In genomic region chr5:122076669-122077450, GRCh38 we compare ENCODE assay signal across 8 cellular contexts. TPM values are rescaled to one million over a fixed set of nuclear protein-coding genes. Genes with fewer than 3 reads are reported as not detected.
DNase-seq lines count a peak whose midpoint lies in the region; ATAC-seq lines count a peak whose summit lies in the region.

No MANE protein-coding gene starts in this region.

- peak overlapping the region; percentile 68 for H3K4me3 Mint-ChIP-seq in T-helper 1 cell treated with Interleukin-12 subunit alpha and Interleukin-12 subunit beta and Interleukin-4 antibody, amounts not matched to agents 30 μg/mL and 1 μg/mL, for 36 hours

- no peak overlapping the region for H3K27ac Mint-ChIP-seq in T-helper 1 cell treated with Interleukin-12 subunit alpha and Interleukin-12 subunit beta and Interleukin-4 antibody, amounts not matched to agents 30 μg/mL and 1 μg/mL, for 36 hours

- peaks cover 2% of the 10 kb centered on the region for H3K36me3 Mint-ChIP-seq in T-helper 1 cell treated with Interleukin-12 subunit alpha and Interleukin-12 subunit beta and Interleukin-4 antibody, amounts not matched to agents 30 μg/mL and 1 μg/mL, for 36 hours (ENCODE audit: low read depth)

- H3K27me3 Mint-ChIP-seq in T-helper 1 cell treated with Interleukin-12 subunit alpha and Interleukin-12 subunit beta and Interleukin-4 antibody, amounts not matched to agents 30 μg/mL and 1 μg/mL, for 36 hours (ENCODE audit: low read depth), result peaks cover 75% of the 10 kb centered on the region

- DNase-seq in COLO829 (ENCODE audit: low spot score) (peak; percentile 14), LoVo (ENCODE audit: low spot score) (peak; percentile 62), dermis microvascular lymphatic vessel endothelial cell (ENCODE audit: low read depth in 2 of 2) (peak; percentile 57 to 81), left lobe of liver (ENCODE audit: low spot score) (peak; percentile 61)
- peak; percentile 26 to 52 for DNase-seq in stimulated activated CD4-positive, alpha-beta T cell treated with anti-CD3 and anti-CD28 coated beads, Interleukin-15, amount 100 ng/mL, for 48 hours (ENCODE audit: low read depth in 2 of 2)

- no peaks in the 10 kb centered on the region for H3K9me3 Mint-ChIP-seq in T-helper 1 cell treated with Interleukin-12 subunit alpha and Interleukin-12 subunit beta and Interleukin-4 antibody, amounts not matched to agents 30 μg/mL and 1 μg/mL, for 36 hours

- H3K4me1 Mint-ChIP-seq in T-helper 1 cell treated with Interleukin-12 subunit alpha and Interleukin-12 subunit beta and Interleukin-4 antibody, amounts not matched to agents 30 μg/mL and 1 μg/mL, for 36 hours (ENCODE audit: low read depth), result peaks cover 13% of the 10 kb centered on the region

- peak; percentile 58 for ATAC-seq in GM21367 (IDR thresholded peaks at IDR 0.05; ENCODE audit: unreplicated experiment)
- peak; percentile 72 for ATAC-seq in left lobe of liver
- no peak for ATAC-seq in GM18870 (IDR thresholded peaks at IDR 0.05; ENCODE audit: unreplicated experiment)

RNA-seq across cellular contexts. Expression of gene LOX, which starts 1.2 kb away (rescaled TPM):
- total RNA-seq in dermis microvascular lymphatic vessel endothelial cell, result 52.9 and 75.7 TPM in 2 replicates
- total RNA-seq in left lobe of liver, result 2.1 TPM

RNA-seq across cellular contexts. Expression of gene ZNF474, which starts 52.5 kb away (rescaled TPM):
- under 0.01 and 0.25 TPM in 2 replicates for total RNA-seq in dermis microvascular lymphatic vessel endothelial cell
- 0.13 TPM for total RNA-seq in left lobe of liver

Comparison
In these comparisons a context has a peak if more than half of its experiments do, and no peak if none do; other contexts are left out.
1. DNase-seq: peak in every context shown above with its lines; median percentile 69 in dermis microvascular lymphatic vessel endothelial cell; 62 in LoVo; 61 in left lobe of liver; 39 in stimulated activated CD4-positive, alpha-beta T cell treated with anti-CD3 and anti-CD28 coated beads, Interleukin-15, amount 100 ng/mL, for 48 hours; 14 in COLO829.
2. RNA of gene LOX, which starts 1.2 kb away (total RNA-seq): 52.9 to 75.7 TPM in dermis microvascular lymphatic vessel endothelial cell; 2.1 TPM in left lobe of liver (single experiment); every median in the first group is over 10 times any median in the second.